ENCODE assay signal across 8 cellular contexts in genomic region chr7:100705341-100705752, GRCh38. TPM values are rescaled to one million over a fixed set of nuclear protein-coding genes. Genes with fewer than 3 reads are reported as not detected.
DNase-seq lines count a peak whose midpoint lies in the region; ATAC-seq, FAIRE-seq and TF ChIP-seq lines count a peak whose summit lies in the region.

No MANE protein-coding gene starts in this region.

- peak; percentile 57 for DNase-seq in SIG-M5 treated with dmso at 0.1 percent for 504 hours (lab: John Stamatoyannopoulos, UW; ENCODE audit: unreplicated experiment)
- no peak for DNase-seq in SIG-M5 (lab: John Stamatoyannopoulos, UW)
- peak; percentile 30 for DNase-seq in NCI-H1694 (lab: John Stamatoyannopoulos, UW)
- DNase-seq in bronchial epithelial cell (ENCODE audit: low read depth) = peak; percentile 33
- DNase-seq in inferior parietal cortex (ENCODE audit: extremely low spot score) = peak; percentile 76
- DNase-seq in stimulated activated CD4-positive, alpha-beta T cell treated with anti-CD3 and anti-CD28 coated beads, Interleukin-12 subunit alpha, Interleukin-12 subunit beta, amount 100 ng/mL, for 48 hours (ENCODE audit: low read depth in 2 of 3, low spot score in 1 of 3) = peak; percentile 67 to 79 (median 77)

- peaks cover 2% of the 10 kb centered on the region for H3K36me3 ChIP-seq in bronchial epithelial cell (ENCODE audit: control insufficient read depth, insufficient read depth, low read length)

- H3K4me3 ChIP-seq in WI38 (ENCODE audit: low read depth, low read length) (peak overlapping the region; percentile 87), bronchial epithelial cell (ENCODE audit: low read depth, low read length) (peak overlapping the region; percentile 97)

- no peaks in the 10 kb centered on the region for H3K27me3 ChIP-seq in bronchial epithelial cell (ENCODE audit: control insufficient read depth, insufficient read depth, low read length)

- FAIRE-seq in bronchial epithelial cell (lab: Jason Lieb, UNC) = no peak

- TF ChIP-seq CTCF in WI38 (IDR thresholded peaks at IDR 0.05; ENCODE audit: low read depth, low read length) (peak; percentile 84), bronchial epithelial cell (IDR thresholded peaks at IDR 0.05; ENCODE audit: insufficient read depth, low read length, severe bottlenecking) (peak; percentile 93)

- peak; percentile 56 for ATAC-seq in HG02870 (IDR thresholded peaks at IDR 0.05; ENCODE audit: unreplicated experiment)

RNA-seq across cellular contexts. Expression of gene POP7, which starts 0.6 kb away (rescaled TPM):
- 33.8 and 40.8 TPM in 2 replicates for total RNA-seq in bronchial epithelial cell

RNA-seq across cellular contexts. Expression of gene GIGYF1, which starts 11.3 kb away (rescaled TPM):
- total RNA-seq in bronchial epithelial cell = 9.9 and 14.2 TPM in 2 replicates

RNA-seq across cellular contexts. Expression of gene EPO, which starts 14.9 kb away (rescaled TPM):
- total RNA-seq in bronchial epithelial cell = not detected in 2 replicates

RNA-seq across cellular contexts. Expression of gene ZAN, which starts 28.0 kb away (rescaled TPM):
- not detected in 2 replicates for total RNA-seq in bronchial epithelial cell

RNA-seq across cellular contexts. Expression of gene GNB2, which starts 31.8 kb away (rescaled TPM):
- 66.1 and 88.7 TPM in 2 replicates for total RNA-seq in bronchial epithelial cell
